ENCODE assay signal across 8 cellular contexts in the genomic region with DNA sequence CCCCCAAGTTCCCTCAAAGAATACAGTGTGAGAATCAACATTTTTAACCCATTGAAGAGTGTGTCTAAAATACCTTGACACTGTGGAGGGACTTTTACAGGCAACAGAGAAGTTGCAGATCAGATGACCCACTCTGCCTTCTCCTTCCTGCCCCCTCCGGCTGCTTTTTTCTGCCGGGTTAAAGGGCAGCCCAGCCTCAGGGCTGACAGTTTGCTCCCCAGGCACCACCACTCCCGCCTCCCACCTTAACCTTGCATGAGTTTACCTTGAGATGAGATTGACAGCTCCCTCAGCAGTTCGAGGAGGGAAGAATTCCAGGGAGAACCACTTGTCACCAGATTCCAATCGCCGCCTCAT. TPM values are rescaled to one million over a fixed set of nuclear protein-coding genes. Genes with fewer than 3 reads are reported as not detected.
A peak's percentile ranks its signal among the peaks of the same experiment; 100 is the strongest.
DNase-seq lines count a peak whose midpoint lies in the region; ATAC-seq and TF ChIP-seq lines count a peak whose summit lies in the region.

No MANE protein-coding gene starts in this region.

- POLR2A ChIA-PET in PC-9 (lab: Charles Lee; ENCODE audit: unreplicated experiment) = no interaction called here

- no peaks in the 10 kb centered on the region for H4K20me1 ChIP-seq in GM23248 (ENCODE audit: insufficient read depth)
- no peaks in the 10 kb centered on the region for H4K20me1 ChIP-seq in PC-9 (ENCODE audit: insufficient read depth)

- H3K4me2 ChIP-seq in GM23248 (ENCODE audit: unreplicated experiment) (peak overlapping the region; percentile 97), PC-9 (no peak overlapping the region)

- H3F3A ChIP-seq in GM23248 (ENCODE audit: insufficient read depth) = peaks cover 26% of the 10 kb centered on the region
- H3F3A ChIP-seq in PC-9 (ENCODE audit: insufficient read depth, low read depth) = peaks cover 8% of the 10 kb centered on the region; the same call in 1 of the 2 replicates

- H3K4me1 ChIP-seq in GM23248 (ENCODE audit: insufficient read depth) (peaks cover 26% of the 10 kb centered on the region), right cardiac atrium (ENCODE audit: control insufficient read depth, insufficient read depth, low read length) (peaks cover 7% of the 10 kb centered on the region), gastrocnemius medialis (peaks cover 48 to 49% of the 10 kb centered on the region in 2 donors), PC-9 (replicated peaks; ENCODE audit: insufficient read depth) (peaks cover 21% of the 10 kb centered on the region; the same call in 1 of the 2 replicates)

- intact Hi-C loops in activated T-helper 2 cell treated with anti-CD3 and anti-CD28 coated beads, Interferon-gamma antibody, Interleukin-2, Interleukin-4, amounts not matched to agents 10 μg/mL and 5 μg/mL and 100 μg/mL, durations not matched to agents 14 hours and 24 hours and 36 hours (cut with micrococcal nuclease) = no loop called here
- intact Hi-C loops in right cardiac atrium (cut with DNase I) = no loop called here
- intact Hi-C loops in gastrocnemius medialis (cut with DNase I; ENCODE audit: low total_unique reads) = loop anchor here (1.0 to 5.0 kb wide), 2 partner anchors 10 to 80 kb away; no protein-coding TSS in a partner anchor
- intact Hi-C loops in PC-9 (cut with micrococcal nuclease; ENCODE audit: unreplicated experiment) = no loop called here

- peak; percentile 41 to 72 for TF ChIP-seq POLR2A in gastrocnemius medialis (IDR thresholded peaks at IDR 0.05)

- in situ Hi-C loops in GM23248 (cut with MboI) (no loop called here), gastrocnemius medialis (cut with MboI; ENCODE audit: low sequenced_read_pairs in 4 of 4) (no loop called here)

- peak overlapping the region; percentile 84 for H3K9ac ChIP-seq in GM23248

- H3K4me3 ChIP-seq in GM23248 (peak overlapping the region; percentile 84), right cardiac atrium (ENCODE audit: low read length) (peak overlapping the region; percentile 56), gastrocnemius medialis (peak overlapping the region; percentile 67 to 95 (median 78)), PC-9 (no peak overlapping the region)

- peak overlapping the region; percentile 83 for H3K4me3 Mint-ChIP-seq in activated T-helper 2 cell treated with anti-CD3 and anti-CD28 coated beads, Interferon-gamma antibody, Interleukin-2, Interleukin-4, amounts not matched to agents 10 μg/mL and 5 μg/mL and 100 μg/mL, durations not matched to agents 14 hours and 24 hours and 36 hours (ENCODE audit: low read depth)

- no peaks in the 10 kb centered on the region for H3K9me3 ChIP-seq in GM23248 (ENCODE audit: low read depth)
- H3K9me3 ChIP-seq in right cardiac atrium (ENCODE audit: control insufficient read depth, low read length) = no peaks in the 10 kb centered on the region
- H3K9me3 ChIP-seq in gastrocnemius medialis = no peaks in the 10 kb centered on the region
- H3K9me3 ChIP-seq in PC-9 (ENCODE audit: insufficient read depth, low read depth) = no peaks in the 10 kb centered on the region

- no peaks in the 10 kb centered on the region for H3K27me3 Mint-ChIP-seq in activated T-helper 2 cell treated with anti-CD3 and anti-CD28 coated beads, Interferon-gamma antibody, Interleukin-2, Interleukin-4, amounts not matched to agents 10 μg/mL and 5 μg/mL and 100 μg/mL, durations not matched to agents 14 hours and 24 hours and 36 hours (ENCODE audit: low read depth)

- H3K36me3 ChIP-seq in GM23248 (ENCODE audit: low read depth) (peaks cover 3% of the 10 kb centered on the region; the same call in 1 of the 2 replicates), gastrocnemius medialis (peaks cover 0 to 31% of the 10 kb centered on the region in 2 donors), PC-9 (ENCODE audit: low read depth) (no peaks in the 10 kb centered on the region)

- no peaks in the 10 kb centered on the region for H3K9me3 Mint-ChIP-seq in activated T-helper 2 cell treated with anti-CD3 and anti-CD28 coated beads, Interferon-gamma antibody, Interleukin-2, Interleukin-4, amounts not matched to agents 10 μg/mL and 5 μg/mL and 100 μg/mL, durations not matched to agents 14 hours and 24 hours and 36 hours

- H3K4me1 Mint-ChIP-seq in activated T-helper 2 cell treated with anti-CD3 and anti-CD28 coated beads, Interferon-gamma antibody, Interleukin-2, Interleukin-4, amounts not matched to agents 10 μg/mL and 5 μg/mL and 100 μg/mL, durations not matched to agents 14 hours and 24 hours and 36 hours (ENCODE audit: low read depth) = peaks cover 36% of the 10 kb centered on the region

- DNase-seq in GM23248 (peak; percentile 46), right cardiac atrium (peak in 1 of 3 donors; percentile 70), gastrocnemius medialis (peak in 1 of 2 donors; percentile 54), HuH-7.5 (ENCODE audit: low spot score) (no peak), COLO668 (lab: John Stamatoyannopoulos, UW; ENCODE audit: unreplicated experiment) (no peak), NCI-H524 (lab: John Stamatoyannopoulos, UW) (no peak), PC-9 (no peak)
- DNase-seq in activated T-helper 2 cell treated with anti-CD3 and anti-CD28 coated beads, Interferon-gamma antibody, Interleukin-2, Interleukin-4, amounts not matched to agents 10 μg/mL and 5 μg/mL and 100 μg/mL, durations not matched to agents 14 hours and 24 hours and 36 hours (ENCODE audit: low spot score) = no peak

- WGBS in GM23248 (ENCODE audit: low coverage in 1 of 2, low lambda C conversion rate in 2 of 2, missing lambda C conversion rate in 2 of 2), 2 experiments = 1% methylated on average over 6 of the region's 6 CpGs
- 2% methylated on average over 6 of the region's 6 CpGs for WGBS in right cardiac atrium

- TF ChIP-seq CTCF in gastrocnemius medialis (IDR thresholded peaks at IDR 0.05 in 4 of 5, conservative IDR thresholded peaks at IDR 0.05 in 1 of 5) = no peak
- no peak for TF ChIP-seq CTCF in PC-9 (conservative IDR thresholded peaks at IDR 0.05)

- H2AFZ ChIP-seq in GM23248 (peak overlapping the region; percentile 72), PC-9 (no peak overlapping the region)

- ATAC-seq in right cardiac atrium (no peak), gastrocnemius medialis (no peak)

- peaks cover 31% of the 10 kb centered on the region for H3K36me3 Mint-ChIP-seq in activated T-helper 2 cell treated with anti-CD3 and anti-CD28 coated beads, Interferon-gamma antibody, Interleukin-2, Interleukin-4, amounts not matched to agents 10 μg/mL and 5 μg/mL and 100 μg/mL, durations not matched to agents 14 hours and 24 hours and 36 hours (ENCODE audit: low read depth)

- H3K9me2 ChIP-seq in GM23248 (ENCODE audit: insufficient read depth) (no peaks in the 10 kb centered on the region), PC-9 (ENCODE audit: insufficient read depth) (no peaks in the 10 kb centered on the region)

- H3K79me2 ChIP-seq in GM23248 (ENCODE audit: insufficient read depth) (peaks cover 31% of the 10 kb centered on the region), PC-9 (ENCODE audit: low read depth) (peaks cover 12% of the 10 kb centered on the region)

- CTCF ChIA-PET in PC-9 (lab: Charles Lee) = interaction anchor here (2.0 kb wide), 1 partner anchor 17 kb away, joined by 7 read pairs; no protein-coding TSS in a partner anchor

- H3K27ac ChIP-seq in GM23248 (peak overlapping the region; percentile 79), right cardiac atrium (ENCODE audit: low read length) (peak overlapping the region; percentile 94), gastrocnemius medialis (peak overlapping the region; percentile 92 to 99 (median 96)), PC-9 (no peak overlapping the region)

- H3K27ac Mint-ChIP-seq in activated T-helper 2 cell treated with anti-CD3 and anti-CD28 coated beads, Interferon-gamma antibody, Interleukin-2, Interleukin-4, amounts not matched to agents 10 μg/mL and 5 μg/mL and 100 μg/mL, durations not matched to agents 14 hours and 24 hours and 36 hours = peak overlapping the region; percentile 18

- no TSS peak for BruUV-seq in PC-9 (replicated peaks; lab: Mats Ljungman, UMichigan)

- H3K27me3 ChIP-seq in GM23248 (replicated peaks; ENCODE audit: insufficient read depth) (no peaks in the 10 kb centered on the region), right cardiac atrium (ENCODE audit: control insufficient read depth, insufficient read depth) (no peaks in the 10 kb centered on the region), gastrocnemius medialis (no peaks in the 10 kb centered on the region), PC-9 (ENCODE audit: insufficient read depth, low read depth) (no peaks in the 10 kb centered on the region)

RNA-seq across cellular contexts. Expression of a gene that starts 3.2 kb away (rescaled TPM):
- 6.6 and 16.1 TPM in 2 replicates for total RNA-seq in GM23248 (2014; rRNA removed; shearing (Covaris generic))
- 5.1 and 6.5 TPM in 2 replicates for polyA plus RNA-seq in GM23248 (2016; fragmentation: Nextera tagmentation; extraction: Ambion mirVana)
- total RNA-seq in activated T-helper 2 cell treated with anti-CD3 and anti-CD28 coated beads, Interferon-gamma antibody, Interleukin-2, Interleukin-4, amounts not matched to agents 10 μg/mL and 5 μg/mL and 100 μg/mL, durations not matched to agents 14 hours and 24 hours and 36 hours = 18.8 and 21.4 TPM in 2 replicates
- total RNA-seq in right cardiac atrium = 10 to 100 TPM; 46.6 to 75.2 (median 58.9) TPM
- 36.7 TPM for polyA plus RNA-seq in right cardiac atrium
- 10 to 100 TPM; 10.2 to 24.7 (median 18.1) TPM for total RNA-seq in gastrocnemius medialis
- total RNA-seq in PC-9 (2021) = 15.8 and 22.2 TPM in 2 replicates

RNA-seq across cellular contexts. Expression of a gene that starts 3.4 kb away (rescaled TPM):
- total RNA-seq in GM23248 (2014; rRNA removed; shearing (Covaris generic)) = 4.3 and 5.4 TPM in 2 replicates
- 4.4 and 4.9 TPM in 2 replicates for polyA plus RNA-seq in GM23248 (2016; fragmentation: Nextera tagmentation; extraction: Ambion mirVana)
- total RNA-seq in activated T-helper 2 cell treated with anti-CD3 and anti-CD28 coated beads, Interferon-gamma antibody, Interleukin-2, Interleukin-4, amounts not matched to agents 10 μg/mL and 5 μg/mL and 100 μg/mL, durations not matched to agents 14 hours and 24 hours and 36 hours = 18.8 and 18.9 TPM in 2 replicates
- total RNA-seq in right cardiac atrium = 10 to 100 TPM; 30.4 to 54.9 (median 36.8) TPM
- polyA plus RNA-seq in right cardiac atrium = 16.2 TPM
- total RNA-seq in gastrocnemius medialis = 10 to 100 TPM in 1 of 4 donors, 1 to 10 TPM in 3; 7.1 to 11.9 (median 9.5) TPM
- total RNA-seq in PC-9 (2021) = 14.8 and 16.7 TPM in 2 replicates

RNA-seq across cellular contexts. Expression of a gene that starts 40.6 kb away (rescaled TPM):
- total RNA-seq in GM23248 (2014; rRNA removed; shearing (Covaris generic)) = not detected in 2 replicates
- polyA plus RNA-seq in GM23248 (2016; fragmentation: Nextera tagmentation; extraction: Ambion mirVana) (0.43 TPM in 1 of 2 replicates, not detected in the other), right cardiac atrium (4.0 TPM)
- total RNA-seq in activated T-helper 2 cell treated with anti-CD3 and anti-CD28 coated beads, Interferon-gamma antibody, Interleukin-2, Interleukin-4, amounts not matched to agents 10 μg/mL and 5 μg/mL and 100 μg/mL, durations not matched to agents 14 hours and 24 hours and 36 hours = not detected in 2 replicates
- total RNA-seq in right cardiac atrium (1 to 10 TPM; 1.3 to 2.7 (median 2.0) TPM), gastrocnemius medialis (1 to 10 TPM in 1 of 4 donors, under 1 TPM in 1, not detected in 2; 1.00 to 1.4 TPM), PC-9 (2021) (not detected in 2 replicates)

RNA-seq across cellular contexts. Expression of a gene that starts 45.0 kb away (rescaled TPM):
- total RNA-seq in GM23248 (2014; rRNA removed; shearing (Covaris generic)) = not detected in 2 replicates
- not detected in 2 replicates for polyA plus RNA-seq in GM23248 (2016; fragmentation: Nextera tagmentation; extraction: Ambion mirVana)
- total RNA-seq in activated T-helper 2 cell treated with anti-CD3 and anti-CD28 coated beads, Interferon-gamma antibody, Interleukin-2, Interleukin-4, amounts not matched to agents 10 μg/mL and 5 μg/mL and 100 μg/mL, durations not matched to agents 14 hours and 24 hours and 36 hours = not detected in 2 replicates
- over 10,000 TPM; 26,185 to 59,291 (median 38,228) TPM for total RNA-seq in right cardiac atrium
- polyA plus RNA-seq in right cardiac atrium = 45,715 TPM
- total RNA-seq in gastrocnemius medialis = 1 to 10 TPM in 2 of 4 donors, under 1 TPM in 1, not detected in 1; 0.53 to 4.2 (median 1.9) TPM
- not detected in 2 replicates for total RNA-seq in PC-9 (2021)

RNA-seq across cellular contexts. Expression of a gene that starts 56.2 kb away (rescaled TPM):
- total RNA-seq in GM23248 (2014; rRNA removed; shearing (Covaris generic)) = not detected in 2 replicates
- not detected in 2 replicates for polyA plus RNA-seq in GM23248 (2016; fragmentation: Nextera tagmentation; extraction: Ambion mirVana)
- not detected in 2 replicates for total RNA-seq in activated T-helper 2 cell treated with anti-CD3 and anti-CD28 coated beads, Interferon-gamma antibody, Interleukin-2, Interleukin-4, amounts not matched to agents 10 μg/mL and 5 μg/mL and 100 μg/mL, durations not matched to agents 14 hours and 24 hours and 36 hours
- 1,000 to 10,000 TPM in 1 of 4 donors, 100 to 1,000 TPM in 1, 10 to 100 TPM in 2; 37.1 to 2,245 (median 160) TPM for total RNA-seq in right cardiac atrium
- polyA plus RNA-seq in right cardiac atrium = 1,679 TPM
- not detected for total RNA-seq in gastrocnemius medialis
- total RNA-seq in PC-9 (2021) = not detected in 2 replicates
